In the genomic region with DNA sequence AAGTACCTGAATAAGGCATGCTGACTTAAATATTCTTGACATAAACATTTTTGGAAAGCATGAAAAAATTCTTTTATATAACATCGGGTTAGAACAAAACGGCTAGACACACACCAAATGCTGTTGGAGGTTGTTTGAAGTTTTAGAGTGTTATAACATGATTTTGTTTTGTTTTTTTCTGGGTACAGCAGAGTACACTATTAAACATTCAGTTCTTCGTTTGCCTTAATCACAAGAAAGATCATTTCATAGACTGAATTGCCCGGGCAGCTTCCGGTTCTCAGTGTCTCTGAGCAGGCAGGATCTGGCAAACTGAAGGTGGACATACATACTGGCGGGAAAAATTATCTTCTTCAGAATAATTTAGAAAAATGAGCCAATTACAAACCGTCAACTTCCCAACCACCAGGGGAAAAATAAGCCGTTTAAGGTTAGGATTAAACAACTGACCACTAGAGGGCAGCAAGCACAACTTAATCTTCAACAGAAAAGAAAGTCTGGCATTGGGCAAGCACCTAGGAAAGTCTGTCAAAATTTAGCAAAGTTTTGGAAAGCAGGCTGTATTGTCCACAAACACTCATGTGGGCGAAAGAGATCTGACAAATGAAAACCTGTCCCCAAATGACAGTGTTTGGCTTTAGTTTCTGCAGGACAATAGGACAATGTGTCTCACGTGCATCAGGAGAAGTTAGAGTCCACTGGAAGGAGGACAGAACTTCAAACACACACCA, we compare ENCODE assay signal across 8 cellular contexts. TPM values are rescaled to one million over a fixed set of nuclear protein-coding genes. Genes with fewer than 3 reads are reported as not detected.
DNase-seq lines count a peak whose midpoint lies in the region; ATAC-seq and TF ChIP-seq lines count a peak whose summit lies in the region.

No MANE protein-coding gene starts in this region.

- TF ChIP-seq CTCF in LNCAP (IDR thresholded peaks at IDR 0.05) (peak; percentile 73), PC-3 (conservative IDR thresholded peaks at IDR 0.05; ENCODE audit: low read depth, low read length) (peak; percentile 99)

- H3K4me2 ChIP-seq in BLaER1 treated with 17β-estradiol and CSF1 and Interleukin-3, amounts not matched to agents 10 nM and 100 nM = peak overlapping the region; percentile 83 to 95 (median 91)
- peak overlapping the region; percentile 86 for H3K4me2 ChIP-seq in PC-3 (ENCODE audit: low read length)

- POLR2A ChIA-PET in PC-3 (lab: Charles Lee; ENCODE audit: unreplicated experiment) = interaction anchor here (0.6 to 2.2 kb wide), 9 partner anchors 15 to 362 kb away, joined by 3 to 11 read pairs (median 6); a partner anchor contains a TSS

- peaks cover 100% of the 10 kb centered on the region for H3K79me2 ChIP-seq in PC-3 (ENCODE audit: low read length)

- intact Hi-C loops in PC-3 (cut with micrococcal nuclease) = loop anchor here (1.0 to 10.0 kb wide), 11 partner anchors 13 to 626 kb away; a partner anchor contains a TSS
- intact Hi-C loops in activated naive CD4-positive, alpha-beta T cell treated with anti-CD3 and anti-CD28 coated beads for 36 hours (cut with micrococcal nuclease) = loop anchor here (1.0 to 5.0 kb wide), 11 partner anchors 16 to 629 kb away; a partner anchor contains a TSS

- CTCF ChIA-PET in PC-3 (lab: Charles Lee) = interaction anchor here (0.9 to 1.5 kb wide), 3 partner anchors 15 to 361 kb away, joined by 3 to 5 read pairs (median 5); a partner anchor contains a TSS
- CTCF ChIA-PET in activated naive CD4-positive, alpha-beta T cell treated with anti-CD3 and anti-CD28 coated beads for 36 hours (lab: Charles Lee) = interaction anchor here (0.6 to 2.1 kb wide), 18 partner anchors 44 to 364 kb away, joined by 3 to 14 read pairs (median 4); no protein-coding TSS in a partner anchor

- BruUV-seq in PC-3 (replicated peaks; lab: Mats Ljungman, UMichigan) = TSS peak; percentile 2

- peaks cover 68% of the 10 kb centered on the region for H3K36me3 Mint-ChIP-seq in activated naive CD4-positive, alpha-beta T cell treated with anti-CD3 and anti-CD28 coated beads for 36 hours (ENCODE audit: low read depth)

- H3K27me3 ChIP-seq in BLaER1 treated with 17β-estradiol and CSF1 and Interleukin-3, amounts not matched to agents 10 nM and 100 nM = no peaks in the 10 kb centered on the region
- no peaks in the 10 kb centered on the region for H3K27me3 ChIP-seq in PC-3 (ENCODE audit: low read length)

- H4K20me1 ChIP-seq in BLaER1 treated with 17β-estradiol and CSF1 and Interleukin-3, amounts not matched to agents 10 nM and 100 nM = peaks cover 74 to 100% (median 81%) of the 10 kb centered on the region in 11 experiments
- H4K20me1 ChIP-seq in PC-3 (ENCODE audit: low read length) = peaks cover 43% of the 10 kb centered on the region

- DNase-seq in GM19240 (ENCODE audit: insufficient read length, low spot score) (peak; percentile 50), PC-3 (peak; percentile 100), foreskin melanocyte (peak; percentile 80), nucleus accumbens (lab: John Stamatoyannopoulos, UW) (peak in 35 of 56 donors; percentile 4 to 68 (median 31))
- DNase-seq in activated naive CD4-positive, alpha-beta T cell treated with anti-CD3 and anti-CD28 coated beads for 36 hours = peak; percentile 77

- no peaks in the 10 kb centered on the region for H3K27me3 Mint-ChIP-seq in activated naive CD4-positive, alpha-beta T cell treated with anti-CD3 and anti-CD28 coated beads for 36 hours (ENCODE audit: low read depth)

- no peaks in the 10 kb centered on the region for H3K9me2 ChIP-seq in PC-3 (replicated peaks; ENCODE audit: low read length)

- peak overlapping the region; percentile 57 to 88 (median 81) for H3K4me3 ChIP-seq in BLaER1 treated with 17β-estradiol and CSF1 and Interleukin-3, amounts not matched to agents 10 nM and 100 nM
- peak overlapping the region; percentile 75 for H3K4me3 ChIP-seq in PC-3 (ENCODE audit: low read length)

- peak overlapping the region; percentile 92 for H3K27ac Mint-ChIP-seq in activated naive CD4-positive, alpha-beta T cell treated with anti-CD3 and anti-CD28 coated beads for 36 hours

- peaks cover 53 to 83% (median 66%) of the 10 kb centered on the region in 10 experiments for H3K4me1 ChIP-seq in BLaER1 treated with 17β-estradiol and CSF1 and Interleukin-3, amounts not matched to agents 10 nM and 100 nM
- H3K4me1 ChIP-seq in PC-3 (ENCODE audit: insufficient read depth, low read length) = peaks cover 59% of the 10 kb centered on the region

- peaks cover 84 to 96% (median 87%) of the 10 kb centered on the region in 11 experiments for H3K36me3 ChIP-seq in BLaER1 treated with 17β-estradiol and CSF1 and Interleukin-3, amounts not matched to agents 10 nM and 100 nM
- H3K36me3 ChIP-seq in PC-3 (ENCODE audit: low read depth, low read length) = peaks cover 78% of the 10 kb centered on the region

- peaks cover 90% of the 10 kb centered on the region for H3K4me1 Mint-ChIP-seq in activated naive CD4-positive, alpha-beta T cell treated with anti-CD3 and anti-CD28 coated beads for 36 hours (ENCODE audit: low read depth)

- peaks cover 22% of the 10 kb centered on the region for H3F3A ChIP-seq in PC-3 (ENCODE audit: low read length, unreplicated experiment)

- peak overlapping the region; percentile 71 for H3K4me3 Mint-ChIP-seq in activated naive CD4-positive, alpha-beta T cell treated with anti-CD3 and anti-CD28 coated beads for 36 hours

- peak; percentile 12 for ATAC-seq in PC-3
- no peak for ATAC-seq in GM19023 (IDR thresholded peaks at IDR 0.05; ENCODE audit: unreplicated experiment)

- H2AFZ ChIP-seq in PC-3 (ENCODE audit: low read length) = no peak overlapping the region

- H3K9me3 ChIP-seq in BLaER1 treated with 17β-estradiol and CSF1 and Interleukin-3, amounts not matched to agents 10 nM and 100 nM (replicated peaks in 1 of 11) = no peaks in the 10 kb centered on the region
- H3K9me3 ChIP-seq in PC-3 (ENCODE audit: low read length) = no peaks in the 10 kb centered on the region

- H3K9me3 Mint-ChIP-seq in activated naive CD4-positive, alpha-beta T cell treated with anti-CD3 and anti-CD28 coated beads for 36 hours = no peaks in the 10 kb centered on the region

- H3K27ac ChIP-seq in BLaER1 treated with 17β-estradiol and CSF1 and Interleukin-3, amounts not matched to agents 10 nM and 100 nM = peak overlapping the region; percentile 74 to 100 (median 95); a peak in 21 of 22 replicates
- H3K27ac ChIP-seq in PC-3 (ENCODE audit: low read length) = peak overlapping the region; percentile 88

- H3K9ac ChIP-seq in BLaER1 treated with 17β-estradiol and CSF1 and Interleukin-3, amounts not matched to agents 10 nM and 100 nM = peak overlapping the region; percentile 84 to 97 (median 92); a peak in 21 of 22 replicates
- H3K9ac ChIP-seq in PC-3 (ENCODE audit: low read length) = peak overlapping the region; percentile 85

RNA-seq across cellular contexts. Expression of a gene that starts 15.0 kb away (rescaled TPM):
- total RNA-seq in PC-3 (2014; rRNA removed) = 45.6 and 55.5 TPM in 2 replicates
- total RNA-seq in activated naive CD4-positive, alpha-beta T cell treated with anti-CD3 and anti-CD28 coated beads for 36 hours = 10 to 100 TPM; 37.2 to 38.3 TPM

Comparison
In these comparisons a context has a peak if more than half of its experiments do, and no peak if none do; other contexts are left out.
1. DNase-seq: peak in every context shown above with its lines; median percentile 100 in PC-3; 80 in foreskin melanocyte; 77 in activated naive CD4-positive, alpha-beta T cell treated with anti-CD3 and anti-CD28 coated beads for 36 hours; 50 in GM19240; 31 in nucleus accumbens.